1 cellular context compared by ENCODE assay signal in the genomic region with DNA sequence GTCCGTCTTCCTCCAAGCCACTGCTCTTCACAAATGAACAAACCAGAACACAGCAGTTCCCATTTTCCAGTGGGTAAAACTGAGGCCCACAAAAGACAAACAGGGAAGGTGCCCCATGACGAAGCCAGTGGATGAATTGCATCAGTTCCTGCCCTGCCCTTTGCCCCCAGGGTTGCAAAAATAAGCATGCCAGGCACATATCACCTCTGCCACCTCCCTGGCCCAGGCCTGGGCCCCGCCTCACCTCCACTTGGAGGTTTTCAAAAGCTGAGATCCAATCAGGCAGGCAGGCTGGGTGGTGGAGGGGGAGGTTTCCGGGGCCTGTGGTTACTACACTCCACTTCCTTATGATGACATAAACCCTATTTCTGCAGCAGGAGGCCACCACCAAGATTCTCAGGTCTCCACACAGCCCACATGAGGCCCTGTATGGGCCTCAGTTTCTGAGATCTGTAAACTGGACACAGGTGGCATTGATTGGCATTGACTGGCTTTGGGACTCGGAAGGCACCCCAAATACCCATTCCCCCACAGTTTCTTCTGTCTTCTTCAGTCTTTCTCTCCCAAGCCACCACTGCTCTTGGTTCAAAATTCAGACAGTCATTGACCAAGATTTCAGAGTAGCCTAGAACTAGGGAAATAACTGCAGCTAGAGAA.
TF ChIP-seq lines count a peak whose summit lies in the region.

No MANE protein-coding gene starts in this region.

TF ChIP-seq in K562, 482 proteins besides CTCF, POLR2A, EP300 and RAD21 (continued from another document and continues in another):
- TF ChIP-seq, protein P1, sequence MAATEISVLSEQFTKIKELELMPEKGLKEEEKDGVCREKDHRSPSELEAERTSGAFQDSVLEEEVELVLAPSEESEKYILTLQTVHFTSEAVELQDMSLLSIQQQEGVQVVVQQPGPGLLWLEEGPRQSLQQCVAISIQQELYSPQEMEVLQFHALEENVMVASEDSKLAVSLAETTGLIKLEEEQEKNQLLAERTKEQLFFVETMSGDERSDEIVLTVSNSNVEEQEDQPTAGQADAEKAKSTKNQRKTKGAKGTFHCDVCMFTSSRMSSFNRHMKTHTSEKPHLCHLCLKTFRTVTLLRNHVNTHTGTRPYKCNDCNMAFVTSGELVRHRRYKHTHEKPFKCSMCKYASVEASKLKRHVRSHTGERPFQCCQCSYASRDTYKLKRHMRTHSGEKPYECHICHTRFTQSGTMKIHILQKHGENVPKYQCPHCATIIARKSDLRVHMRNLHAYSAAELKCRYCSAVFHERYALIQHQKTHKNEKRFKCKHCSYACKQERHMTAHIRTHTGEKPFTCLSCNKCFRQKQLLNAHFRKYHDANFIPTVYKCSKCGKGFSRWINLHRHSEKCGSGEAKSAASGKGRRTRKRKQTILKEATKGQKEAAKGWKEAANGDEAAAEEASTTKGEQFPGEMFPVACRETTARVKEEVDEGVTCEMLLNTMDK (IDR thresholded peaks at IDR 0.05; ENCODE audit: borderline replicate concordance, insufficient read depth, low read depth, low read length, poor library complexity, severe bottlenecking): no peak
- TF ChIP-seq GTF2E2 (tag; IDR thresholded peaks at IDR 0.05) (no peak), FOXM1 (IDR thresholded peaks at IDR 0.05; ENCODE audit: low read depth) (peak; percentile 89), FOXM1 (CRISPR knock-in tag; IDR thresholded peaks at IDR 0.05; ENCODE audit: low read depth) (no peak), MAZ (CRISPR knock-in tag; conservative IDR thresholded peaks at IDR 0.05 in 1 of 2, IDR thresholded peaks at IDR 0.05 in 1 of 2) (peak in 1 of 2 experiments; percentile 59; a peak in 1 of 4 replicates), ZFP1 (CRISPR knock-in tag; IDR thresholded peaks at IDR 0.05) (no peak), DDX20 (tag; IDR thresholded peaks at IDR 0.05; ENCODE audit: low read depth) (no peak), ASH1L (IDR thresholded peaks at IDR 0.05; ENCODE audit: borderline replicate concordance, low read depth, partially characterized antibody) (no peak), RCOR1 (IDR thresholded peaks at IDR 0.05; ENCODE audit: borderline replicate concordance in 1 of 2, low read depth in 2 of 2, low read length in 2 of 2) (peak in 1 of 2 experiments; percentile 19; a peak in 1 of 4 replicates), ZNF431 (CRISPR knock-in tag; IDR thresholded peaks at IDR 0.05) (no peak), IFI16 (CRISPR knock-in tag; IDR thresholded peaks at IDR 0.05) (no peak), TAF15 (IDR thresholded peaks at IDR 0.05; ENCODE audit: low read depth, low read length) (no peak), MCM7 (IDR thresholded peaks at IDR 0.05) (no peak), CBX1 (IDR thresholded peaks at IDR 0.05; ENCODE audit: low read depth) (peak; percentile 88), PRMT5 (CRISPR knock-in tag; IDR thresholded peaks at IDR 0.05) (no peak), ADNP (tag; IDR thresholded peaks at IDR 0.05) (peak; percentile 84), U2AF2 (optimal IDR thresholded peaks at IDR 0.05; ENCODE audit: low read depth, low read length) (no peak), FOS (IDR thresholded peaks at IDR 0.05; ENCODE audit: extremely low read depth, insufficient read length) (no peak), SNRNP70 (optimal IDR thresholded peaks at IDR 0.05; ENCODE audit: low read depth, low read length) (no peak), NR2C2 (CRISPR knock-in tag; IDR thresholded peaks at IDR 0.05) (no peak), NR2C2 (tag; IDR thresholded peaks at IDR 0.05) (peak; percentile 88), POLR2G (IDR thresholded peaks at IDR 0.05; ENCODE audit: low read depth, low read length) (0 out of 2 replicates have a peak, but pooled peaks have one; percentile 29), ETV1 (tag; conservative IDR thresholded peaks at IDR 0.05; ENCODE audit: low read depth) (peak; percentile 93), NFRKB (IDR thresholded peaks at IDR 0.05; ENCODE audit: low read depth) (peak; percentile 63; the same call in 1 of the 2 replicates), FOSL1 (tag; conservative IDR thresholded peaks at IDR 0.05) (0 out of 2 replicates have a peak, but pooled peaks have one; percentile 29), KDM4B (IDR thresholded peaks at IDR 0.05; ENCODE audit: borderline replicate concordance in 2 of 2, low read depth in 1 of 2) (0 out of 4 replicates have a peak, but pooled peaks of 1 of the 2 experiments have one; percentile 39), ATF1 (CRISPR knock-in tag; IDR thresholded peaks at IDR 0.05) (no peak), ATF1 (tag; IDR thresholded peaks at IDR 0.05) (peak; percentile 74), BACH1 (tag; IDR thresholded peaks at IDR 0.05) (peak; percentile 83), ZNF766 (CRISPR knock-in tag; conservative IDR thresholded peaks at IDR 0.05) (peak; percentile 85), TOE1 (IDR thresholded peaks at IDR 0.05; ENCODE audit: borderline replicate concordance) (no peak), TOE1 (CRISPR knock-in tag; IDR thresholded peaks at IDR 0.05; ENCODE audit: borderline replicate concordance, low read depth) (no peak)
- TF ChIP-seq, protein P2, sequence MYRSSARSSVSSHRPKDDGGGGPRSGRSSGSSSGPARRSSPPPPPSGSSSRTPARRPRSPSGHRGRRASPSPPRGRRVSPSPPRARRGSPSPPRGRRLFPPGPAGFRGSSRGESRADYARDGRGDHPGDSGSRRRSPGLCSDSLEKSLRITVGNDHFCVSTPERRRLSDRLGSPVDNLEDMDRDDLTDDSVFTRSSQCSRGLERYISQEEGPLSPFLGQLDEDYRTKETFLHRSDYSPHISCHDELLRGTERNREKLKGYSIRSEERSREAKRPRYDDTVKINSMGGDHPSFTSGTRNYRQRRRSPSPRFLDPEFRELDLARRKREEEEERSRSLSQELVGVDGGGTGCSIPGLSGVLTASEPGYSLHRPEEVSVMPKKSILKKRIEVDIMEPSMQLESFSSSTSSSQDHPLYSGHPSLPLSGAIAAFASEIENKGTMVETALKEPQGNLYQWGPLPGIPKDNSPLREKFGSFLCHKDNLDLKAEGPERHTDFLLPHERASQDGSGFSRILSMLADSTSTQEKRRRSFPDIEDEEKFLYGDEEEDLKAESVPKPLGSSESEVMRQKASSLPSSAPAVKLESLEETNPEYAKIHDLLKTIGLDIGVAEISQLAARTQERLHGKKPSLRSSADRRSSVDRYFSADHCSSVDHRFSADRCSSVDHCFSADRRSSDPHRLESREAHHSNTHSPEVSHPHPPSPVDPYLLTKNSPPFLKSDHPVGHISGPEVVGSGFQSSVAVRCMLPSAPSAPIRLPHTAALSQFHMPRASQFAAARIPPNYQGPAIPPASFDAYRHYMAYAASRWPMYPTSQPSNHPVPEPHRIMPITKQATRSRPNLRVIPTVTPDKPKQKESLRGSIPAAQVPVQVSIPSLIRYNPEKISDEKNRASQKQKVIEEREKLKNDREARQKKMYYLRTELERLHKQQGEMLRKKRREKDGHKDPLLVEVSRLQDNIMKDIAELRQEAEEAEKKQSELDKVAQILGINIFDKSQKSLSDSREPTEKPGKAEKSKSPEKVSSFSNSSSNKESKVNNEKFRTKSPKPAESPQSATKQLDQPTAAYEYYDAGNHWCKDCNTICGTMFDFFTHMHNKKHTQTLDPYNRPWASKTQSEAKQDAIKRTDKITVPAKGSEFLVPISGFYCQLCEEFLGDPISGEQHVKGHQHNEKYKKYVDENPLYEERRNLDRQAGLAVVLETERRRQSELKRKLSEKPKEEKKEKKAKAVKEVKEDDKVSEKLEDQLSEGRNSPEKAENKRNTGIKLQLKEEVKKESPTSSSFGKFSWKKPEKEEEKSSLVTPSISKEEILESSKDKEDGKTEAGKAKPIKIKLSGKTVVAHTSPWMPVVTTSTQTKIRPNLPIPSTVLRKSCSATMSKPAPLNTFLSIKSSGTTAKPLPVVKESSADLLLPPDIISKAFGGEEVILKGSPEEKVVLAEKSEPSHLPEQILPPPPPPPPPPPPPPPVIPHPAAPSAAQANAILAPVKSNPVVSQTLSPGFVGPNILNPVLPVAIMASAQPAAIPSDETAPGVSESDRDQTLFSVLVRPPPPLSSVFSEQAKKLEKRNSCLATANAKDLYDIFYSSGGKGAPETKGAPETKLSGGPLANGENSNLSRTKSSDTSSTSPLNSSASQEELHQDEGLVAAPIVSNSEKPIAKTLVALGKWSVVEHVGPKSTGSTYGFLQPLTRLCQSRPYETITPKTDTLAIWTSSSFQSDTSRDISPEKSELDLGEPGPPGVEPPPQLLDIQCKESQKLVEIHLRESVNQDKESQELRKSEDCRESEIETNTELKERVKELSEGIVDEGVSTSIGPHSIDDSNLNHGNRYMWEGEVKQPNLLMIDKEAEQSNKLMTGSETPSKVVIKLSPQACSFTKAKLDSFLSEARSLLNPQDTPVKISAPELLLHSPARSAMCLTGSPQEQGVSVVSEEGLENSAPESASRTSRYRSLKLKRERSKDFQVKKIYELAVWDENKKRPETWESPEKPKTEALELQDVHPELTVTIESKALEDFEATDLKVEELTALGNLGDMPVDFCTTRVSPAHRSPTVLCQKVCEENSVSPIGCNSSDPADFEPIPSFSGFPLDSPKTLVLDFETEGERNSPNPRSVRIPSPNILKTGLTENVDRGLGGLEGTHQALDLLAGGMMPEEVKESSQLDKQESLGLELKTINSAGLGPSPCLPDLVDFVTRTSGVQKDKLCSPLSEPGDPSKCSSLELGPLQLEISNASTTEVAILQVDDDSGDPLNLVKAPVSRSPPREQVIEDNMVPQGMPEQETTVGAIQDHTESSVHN (IDR thresholded peaks at IDR 0.05; ENCODE audit: borderline replicate concordance in 1 of 2, low read depth in 1 of 2): 0 out of 4 replicates have a peak, but pooled peaks of 1 of the 2 experiments have one; percentile 34
- TF ChIP-seq, protein P3, sequence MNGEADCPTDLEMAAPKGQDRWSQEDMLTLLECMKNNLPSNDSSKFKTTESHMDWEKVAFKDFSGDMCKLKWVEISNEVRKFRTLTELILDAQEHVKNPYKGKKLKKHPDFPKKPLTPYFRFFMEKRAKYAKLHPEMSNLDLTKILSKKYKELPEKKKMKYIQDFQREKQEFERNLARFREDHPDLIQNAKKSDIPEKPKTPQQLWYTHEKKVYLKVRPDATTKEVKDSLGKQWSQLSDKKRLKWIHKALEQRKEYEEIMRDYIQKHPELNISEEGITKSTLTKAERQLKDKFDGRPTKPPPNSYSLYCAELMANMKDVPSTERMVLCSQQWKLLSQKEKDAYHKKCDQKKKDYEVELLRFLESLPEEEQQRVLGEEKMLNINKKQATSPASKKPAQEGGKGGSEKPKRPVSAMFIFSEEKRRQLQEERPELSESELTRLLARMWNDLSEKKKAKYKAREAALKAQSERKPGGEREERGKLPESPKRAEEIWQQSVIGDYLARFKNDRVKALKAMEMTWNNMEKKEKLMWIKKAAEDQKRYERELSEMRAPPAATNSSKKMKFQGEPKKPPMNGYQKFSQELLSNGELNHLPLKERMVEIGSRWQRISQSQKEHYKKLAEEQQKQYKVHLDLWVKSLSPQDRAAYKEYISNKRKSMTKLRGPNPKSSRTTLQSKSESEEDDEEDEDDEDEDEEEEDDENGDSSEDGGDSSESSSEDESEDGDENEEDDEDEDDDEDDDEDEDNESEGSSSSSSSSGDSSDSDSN (IDR thresholded peaks at IDR 0.05; ENCODE audit: borderline replicate concordance in 1 of 2, low read depth in 2 of 2, low read length in 2 of 2): no peak
- TF ChIP-seq, protein P4, sequence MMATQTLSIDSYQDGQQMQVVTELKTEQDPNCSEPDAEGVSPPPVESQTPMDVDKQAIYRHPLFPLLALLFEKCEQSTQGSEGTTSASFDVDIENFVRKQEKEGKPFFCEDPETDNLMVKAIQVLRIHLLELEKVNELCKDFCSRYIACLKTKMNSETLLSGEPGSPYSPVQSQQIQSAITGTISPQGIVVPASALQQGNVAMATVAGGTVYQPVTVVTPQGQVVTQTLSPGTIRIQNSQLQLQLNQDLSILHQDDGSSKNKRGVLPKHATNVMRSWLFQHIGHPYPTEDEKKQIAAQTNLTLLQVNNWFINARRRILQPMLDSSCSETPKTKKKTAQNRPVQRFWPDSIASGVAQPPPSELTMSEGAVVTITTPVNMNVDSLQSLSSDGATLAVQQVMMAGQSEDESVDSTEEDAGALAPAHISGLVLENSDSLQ (IDR thresholded peaks at IDR 0.05): peak; percentile 44; the same call in 1 of the 2 replicates
- TF ChIP-seq, protein P5, sequence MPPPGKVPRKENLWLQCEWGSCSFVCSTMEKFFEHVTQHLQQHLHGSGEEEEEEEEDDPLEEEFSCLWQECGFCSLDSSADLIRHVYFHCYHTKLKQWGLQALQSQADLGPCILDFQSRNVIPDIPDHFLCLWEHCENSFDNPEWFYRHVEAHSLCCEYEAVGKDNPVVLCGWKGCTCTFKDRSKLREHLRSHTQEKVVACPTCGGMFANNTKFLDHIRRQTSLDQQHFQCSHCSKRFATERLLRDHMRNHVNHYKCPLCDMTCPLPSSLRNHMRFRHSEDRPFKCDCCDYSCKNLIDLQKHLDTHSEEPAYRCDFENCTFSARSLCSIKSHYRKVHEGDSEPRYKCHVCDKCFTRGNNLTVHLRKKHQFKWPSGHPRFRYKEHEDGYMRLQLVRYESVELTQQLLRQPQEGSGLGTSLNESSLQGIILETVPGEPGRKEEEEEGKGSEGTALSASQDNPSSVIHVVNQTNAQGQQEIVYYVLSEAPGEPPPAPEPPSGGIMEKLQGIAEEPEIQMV (tag; conservative IDR thresholded peaks at IDR 0.05; ENCODE audit: low read depth): no peak
- TF ChIP-seq, protein P6, sequence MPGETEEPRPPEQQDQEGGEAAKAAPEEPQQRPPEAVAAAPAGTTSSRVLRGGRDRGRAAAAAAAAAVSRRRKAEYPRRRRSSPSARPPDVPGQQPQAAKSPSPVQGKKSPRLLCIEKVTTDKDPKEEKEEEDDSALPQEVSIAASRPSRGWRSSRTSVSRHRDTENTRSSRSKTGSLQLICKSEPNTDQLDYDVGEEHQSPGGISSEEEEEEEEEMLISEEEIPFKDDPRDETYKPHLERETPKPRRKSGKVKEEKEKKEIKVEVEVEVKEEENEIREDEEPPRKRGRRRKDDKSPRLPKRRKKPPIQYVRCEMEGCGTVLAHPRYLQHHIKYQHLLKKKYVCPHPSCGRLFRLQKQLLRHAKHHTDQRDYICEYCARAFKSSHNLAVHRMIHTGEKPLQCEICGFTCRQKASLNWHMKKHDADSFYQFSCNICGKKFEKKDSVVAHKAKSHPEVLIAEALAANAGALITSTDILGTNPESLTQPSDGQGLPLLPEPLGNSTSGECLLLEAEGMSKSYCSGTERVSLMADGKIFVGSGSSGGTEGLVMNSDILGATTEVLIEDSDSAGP (CRISPR knock-in tag; IDR thresholded peaks at IDR 0.05): peak; percentile 70; the same call in 1 of the 2 replicates
- TF ChIP-seq, protein P7, sequence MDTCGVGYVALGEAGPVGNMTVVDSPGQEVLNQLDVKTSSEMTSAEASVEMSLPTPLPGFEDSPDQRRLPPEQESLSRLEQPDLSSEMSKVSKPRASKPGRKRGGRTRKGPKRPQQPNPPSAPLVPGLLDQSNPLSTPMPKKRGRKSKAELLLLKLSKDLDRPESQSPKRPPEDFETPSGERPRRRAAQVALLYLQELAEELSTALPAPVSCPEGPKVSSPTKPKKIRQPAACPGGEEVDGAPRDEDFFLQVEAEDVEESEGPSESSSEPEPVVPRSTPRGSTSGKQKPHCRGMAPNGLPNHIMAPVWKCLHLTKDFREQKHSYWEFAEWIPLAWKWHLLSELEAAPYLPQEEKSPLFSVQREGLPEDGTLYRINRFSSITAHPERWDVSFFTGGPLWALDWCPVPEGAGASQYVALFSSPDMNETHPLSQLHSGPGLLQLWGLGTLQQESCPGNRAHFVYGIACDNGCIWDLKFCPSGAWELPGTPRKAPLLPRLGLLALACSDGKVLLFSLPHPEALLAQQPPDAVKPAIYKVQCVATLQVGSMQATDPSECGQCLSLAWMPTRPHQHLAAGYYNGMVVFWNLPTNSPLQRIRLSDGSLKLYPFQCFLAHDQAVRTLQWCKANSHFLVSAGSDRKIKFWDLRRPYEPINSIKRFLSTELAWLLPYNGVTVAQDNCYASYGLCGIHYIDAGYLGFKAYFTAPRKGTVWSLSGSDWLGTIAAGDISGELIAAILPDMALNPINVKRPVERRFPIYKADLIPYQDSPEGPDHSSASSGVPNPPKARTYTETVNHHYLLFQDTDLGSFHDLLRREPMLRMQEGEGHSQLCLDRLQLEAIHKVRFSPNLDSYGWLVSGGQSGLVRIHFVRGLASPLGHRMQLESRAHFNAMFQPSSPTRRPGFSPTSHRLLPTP (IDR thresholded peaks at IDR 0.05; ENCODE audit: borderline replicate concordance, extremely low read depth, insufficient read length): no peak
